21 cellular contexts compared by ENCODE assay signal in genomic region chr1:116755036-116755435, GRCh38. TPM values are rescaled to one million over a fixed set of nuclear protein-coding genes. Genes with fewer than 3 reads are reported as not detected.
DNase-seq lines count a peak whose midpoint lies in the region; TF ChIP-seq lines count a peak whose summit lies in the region.
"Had no signal": no experiment of that assay in that cellular context is flagged by ENCODE, and none has a peak within 500 bp of the region (broad histone marks: within the 10 kb centered on the region; RNA-seq: fewer than 3 reads in every experiment).

No MANE protein-coding gene starts in this region.

- H3K27ac Mint-ChIP-seq in CD8-positive, alpha-beta memory T cell: peak overlapping the region; percentile 95 to 99 (median 98)
- H3K27ac Mint-ChIP-seq in activated CD4-positive, alpha-beta memory T cell treated with anti-CD3 and anti-CD28 coated beads for 36 hours: peak overlapping the region; percentile 99
- no peak overlapping the region for H3K27ac Mint-ChIP-seq in osteocyte (ENCODE audit: unreplicated experiment)
- H3K27ac Mint-ChIP-seq: neural progenitor cell had no signal

- peak overlapping the region in 1 of 2 donors; percentile 37 for H3K9ac ChIP-seq in colonic mucosa (ENCODE audit: low read depth in 2 of 2, low read length in 2 of 2)
- H3K9ac ChIP-seq: neural progenitor cell had no signal

- intact Hi-C loops in activated CD4-positive, alpha-beta memory T cell treated with anti-CD3 and anti-CD28 coated beads for 36 hours (cut with micrococcal nuclease): no loop called here
- intact Hi-C loops in colonic mucosa (cut with DNase I): no loop called here

- H3K4me1 Mint-ChIP-seq in CD8-positive, alpha-beta memory T cell: peaks cover 39 to 53% (median 50%) of the 10 kb centered on the region in 3 donors
- peaks cover 38% of the 10 kb centered on the region for H3K4me1 Mint-ChIP-seq in activated CD4-positive, alpha-beta memory T cell treated with anti-CD3 and anti-CD28 coated beads for 36 hours (ENCODE audit: low read depth)
- no peaks in the 10 kb centered on the region for H3K4me1 Mint-ChIP-seq in osteocyte (ENCODE audit: unreplicated experiment)
- H3K4me1 Mint-ChIP-seq: neural progenitor cell had no signal

- peak overlapping the region; percentile 76 for H3K27ac ChIP-seq in CD8-positive, alpha-beta memory T cell (ENCODE audit: low read depth, low read length)
- H3K27ac ChIP-seq in colonic mucosa: peak overlapping the region; percentile 36
- H3K27ac ChIP-seq: body of pancreas, neural progenitor cell had no signal

- POLR2A ChIA-PET in CD8-positive, alpha-beta memory T cell (lab: Charles Lee): interaction anchor here (1.2 to 6.7 kb wide), 5 partner anchors 12 to 60 kb away, joined by 3 to 165 read pairs (median 9); no protein-coding TSS in a partner anchor
- POLR2A ChIA-PET in activated CD4-positive, alpha-beta memory T cell treated with anti-CD3 and anti-CD28 coated beads for 36 hours (lab: Charles Lee): interaction anchor here (1.0 to 19.5 kb wide), 11 partner anchors 12 to 379 kb away, joined by 3 to 803 read pairs (median 10); partner anchors contain the start of gene TTF2

- CTCF ChIA-PET in CD8-positive, alpha-beta memory T cell (lab: Charles Lee): interaction anchor here (1.3 to 4.5 kb wide), 9 partner anchors 9 to 63 kb away, joined by 3 to 47 read pairs (median 13); no protein-coding TSS in a partner anchor
- CTCF ChIA-PET in activated CD4-positive, alpha-beta memory T cell treated with anti-CD3 and anti-CD28 coated beads for 36 hours (lab: Charles Lee): interaction anchor here (1.2 to 6.8 kb wide), 8 partner anchors 9 to 305 kb away, joined by 3 to 60 read pairs (median 5); partner anchors contain the start of gene TTF2

- peaks cover 42% of the 10 kb centered on the region for H3K4me1 ChIP-seq in CD8-positive, alpha-beta memory T cell (ENCODE audit: insufficient read depth, low read length)
- no peaks in the 10 kb centered on the region for H3K4me1 ChIP-seq in colonic mucosa
- H3K4me1 ChIP-seq: body of pancreas, neural progenitor cell had no signal

- H3K9me3 ChIP-seq in CD8-positive, alpha-beta memory T cell (ENCODE audit: low read length): no peaks in the 10 kb centered on the region
- H3K9me3 ChIP-seq in colonic mucosa: no peaks in the 10 kb centered on the region
- H3K9me3 ChIP-seq: body of pancreas, MG63 had no signal

- peaks cover 0 to 2% of the 10 kb centered on the region in 2 donors for H3K27me3 Mint-ChIP-seq in CD8-positive, alpha-beta memory T cell
- H3K27me3 Mint-ChIP-seq in activated CD4-positive, alpha-beta memory T cell treated with anti-CD3 and anti-CD28 coated beads for 36 hours: no peaks in the 10 kb centered on the region
- peaks cover 26% of the 10 kb centered on the region for H3K27me3 Mint-ChIP-seq in osteocyte (ENCODE audit: unreplicated experiment)

- H3K36me3 Mint-ChIP-seq in CD8-positive, alpha-beta memory T cell: peaks cover 17 to 55% (median 40%) of the 10 kb centered on the region in 3 donors
- peaks cover 73% of the 10 kb centered on the region for H3K36me3 Mint-ChIP-seq in activated CD4-positive, alpha-beta memory T cell treated with anti-CD3 and anti-CD28 coated beads for 36 hours
- H3K36me3 Mint-ChIP-seq in osteocyte (ENCODE audit: unreplicated experiment): no peaks in the 10 kb centered on the region
- H3K36me3 Mint-ChIP-seq: neural progenitor cell had no signal

- DNase-seq in CD8-positive, alpha-beta memory T cell: no peak
- DNase-seq in activated CD4-positive, alpha-beta memory T cell treated with anti-CD3 and anti-CD28 coated beads for 36 hours: no peak
- no peak for DNase-seq in colonic mucosa
- peak; percentile 48 for DNase-seq in osteocyte (ENCODE audit: extremely low spot score, unreplicated experiment)
- DNase-seq in RKO (ENCODE audit: low spot score): no peak
- DNase-seq in NK-92 treated with Interleukin-12 subunit alpha and Interleukin-12 subunit beta, amount 100 ng/mL, for 24 hours (lab: John Stamatoyannopoulos, UW): no peak
- no peak for DNase-seq in inferior parietal cortex (ENCODE audit: extremely low spot score)
- no peak for DNase-seq in midbrain (lab: John Stamatoyannopoulos, UW)
- DNase-seq: body of pancreas; DMS153; effector CD4-positive, alpha-beta T cell; hypothalamus; left ventricle myocardium superior; MG63; NCI-H187; NCI-H524; PC-3; right cardiac atrium; stimulated activated CD4-positive, alpha-beta T cell treated with anti-CD3 and anti-CD28 coated beads, Interleukin-2, amount 100 ng/mL, for 24 hours; stimulated activated CD8-positive, alpha-beta memory T cell treated with anti-CD3 and anti-CD28 coated beads, Interleukin-4, amount 100 ng/mL, for 48 hours had no signal

- H3K36me3 ChIP-seq in CD8-positive, alpha-beta memory T cell (ENCODE audit: insufficient read depth, low read length): peaks cover 11% of the 10 kb centered on the region
- H3K36me3 ChIP-seq in colonic mucosa: no peaks in the 10 kb centered on the region
- H3K36me3 ChIP-seq: MG63, neural progenitor cell had no signal

- peak overlapping the region; percentile 97 to 100 (median 99) for H3K4me3 Mint-ChIP-seq in CD8-positive, alpha-beta memory T cell
- H3K4me3 Mint-ChIP-seq in activated CD4-positive, alpha-beta memory T cell treated with anti-CD3 and anti-CD28 coated beads for 36 hours: peak overlapping the region; percentile 99
- no peak overlapping the region for H3K4me3 Mint-ChIP-seq in osteocyte (ENCODE audit: unreplicated experiment)
- H3K4me3 Mint-ChIP-seq: neural progenitor cell had no signal

- peaks cover 0 to 3% (median 3%) of the 10 kb centered on the region in 5 donors for H3K9me3 Mint-ChIP-seq in CD8-positive, alpha-beta memory T cell
- peaks cover 3% of the 10 kb centered on the region for H3K9me3 Mint-ChIP-seq in activated CD4-positive, alpha-beta memory T cell treated with anti-CD3 and anti-CD28 coated beads for 36 hours
- H3K9me3 Mint-ChIP-seq in osteocyte (ENCODE audit: unreplicated experiment): no peaks in the 10 kb centered on the region
- H3K9me3 Mint-ChIP-seq: neural progenitor cell had no signal

- peak overlapping the region; percentile 85 for H3K4me3 ChIP-seq in CD8-positive, alpha-beta memory T cell (ENCODE audit: low read length)
- peak overlapping the region; percentile 12 for H3K4me3 ChIP-seq in colonic mucosa
- H3K4me3 ChIP-seq: body of pancreas, MG63, neural progenitor cell had no signal

- H3K27me3 ChIP-seq in CD8-positive, alpha-beta memory T cell (ENCODE audit: insufficient read depth, low read length, poor library complexity, severe bottlenecking): no peaks in the 10 kb centered on the region
- H3K27me3 ChIP-seq in colonic mucosa: no peaks in the 10 kb centered on the region
- H3K27me3 ChIP-seq: body of pancreas, MG63, neural progenitor cell had no signal

- TF ChIP-seq CTCF in colonic mucosa (IDR thresholded peaks at IDR 0.05): no peak
- no peak for TF ChIP-seq CTCF in osteocyte (IDR thresholded peaks at IDR 0.05)

RNA-seq across cellular contexts. Expression of gene CD2, which starts 0.8 kb away (rescaled TPM):
- 100 to 1,000 TPM; 353 to 364 TPM for total RNA-seq in CD8-positive, alpha-beta memory T cell
- polyA plus RNA-seq in CD8-positive, alpha-beta memory T cell: 440 TPM
- total RNA-seq in activated CD4-positive, alpha-beta memory T cell treated with anti-CD3 and anti-CD28 coated beads for 36 hours: 100 to 1,000 TPM; 335 to 355 TPM
- total RNA-seq in colonic mucosa: 1 to 10 TPM; 2.9 to 3.8 TPM
- not detected in 2 replicates for total RNA-seq in osteocyte
- total RNA-seq: PC-3 had no signal

Comparison
In these comparisons a context has a peak if more than half of its experiments do, and no peak if none do; other contexts are left out.
1. RNA of gene CD2, which starts 0.8 kb away (total RNA-seq): 353 to 364 TPM in CD8-positive, alpha-beta memory T cell and 335 to 355 TPM in activated CD4-positive, alpha-beta memory T cell treated with anti-CD3 and anti-CD28 coated beads for 36 hours; 2.9 to 3.8 TPM in colonic mucosa and not detected in osteocyte; every median in the first group is over 10 times any median in the second.